ENCODE assay signal across 11 cellular contexts in genomic region chr2:108565778-108566375, GRCh38. TPM values are rescaled to one million over a fixed set of nuclear protein-coding genes. Genes with fewer than 3 reads are reported as not detected.
DNase-seq lines count a peak whose midpoint lies in the region; ATAC-seq and TF ChIP-seq lines count a peak whose summit lies in the region.
"Had no signal": no experiment of that assay in that cellular context is flagged by ENCODE, and none has a peak within 500 bp of the region (broad histone marks: within the 10 kb centered on the region; RNA-seq: fewer than 3 reads in every experiment).

No MANE protein-coding gene starts in this region.

- H3K27ac ChIP-seq in left lung: no peak overlapping the region

- DNase-seq in left lung (no peak), left lobe of liver (ENCODE audit: low spot score) (no peak), HFFc6 (no peak), retina (no peak), cerebellar cortex (ENCODE audit: low spot score) (no peak)
- DNase-seq: activated CD8-positive, alpha-beta memory T cell treated with anti-CD3 and anti-CD28 coated beads, Interleukin-2, amount 50 U/mL, for 4 hours; mammary epithelial cell; PC-3 had no signal

- H3K27me3 ChIP-seq in left lung: no peaks in the 10 kb centered on the region

- ATAC-seq in GM18517 (IDR thresholded peaks at IDR 0.05; ENCODE audit: unreplicated experiment) (peak; percentile 75), GM21381 (IDR thresholded peaks at IDR 0.05; ENCODE audit: unreplicated experiment) (peak; percentile 76), HG03159 (IDR thresholded peaks at IDR 0.05; ENCODE audit: unreplicated experiment) (peak; percentile 63), left lung (peak; percentile 44), left lobe of liver (no peak)
- ATAC-seq: PC-3 had no signal

- intact Hi-C loops in left lung (cut with DNase I): loop anchor here in 1 of 2 donors (10.0 kb wide), 1 partner anchor 341 kb away; no protein-coding TSS in a partner anchor

- H3K27ac Mint-ChIP-seq in HFFc6: no peak overlapping the region

- H3K4me3 ChIP-seq in left lung: no peak overlapping the region

- peaks cover 7% of the 10 kb centered on the region; the same call in 1 of the 2 replicates for H3K36me3 Mint-ChIP-seq in HFFc6 (ENCODE audit: low read depth)

- no peaks in the 10 kb centered on the region; the same call in 1 of the 2 replicates for H3K27me3 Mint-ChIP-seq in HFFc6 (ENCODE audit: insufficient read depth)

- TF ChIP-seq CTCF in left lung (IDR thresholded peaks at IDR 0.05) (no peak), HFFc6 (IDR thresholded peaks at IDR 0.05) (no peak)

- no peaks in the 10 kb centered on the region for H3K9me3 Mint-ChIP-seq in HFFc6

- H3K36me3 ChIP-seq in left lung: no peaks in the 10 kb centered on the region

- peaks cover 0 to 3% of the 10 kb centered on the region in 2 donors for H3K4me1 ChIP-seq in left lung

- H3K4me3 Mint-ChIP-seq in HFFc6: no peak overlapping the region

- H3K9me3 ChIP-seq in left lung: peaks cover 0 to 2% of the 10 kb centered on the region in 2 donors

- H3K4me1 Mint-ChIP-seq in HFFc6 (ENCODE audit: low read depth): peaks cover 22% of the 10 kb centered on the region

RNA-seq across cellular contexts. Expression of gene LIMS1, which starts 31.6 kb away (rescaled TPM):
- 100 to 1,000 TPM; 111 to 122 TPM for total RNA-seq in left lung
- 18.1 TPM for total RNA-seq in left lobe of liver
- 10 to 100 TPM; 57.0 to 58.7 (median 57.8) TPM for total RNA-seq in HFFc6 (2021; fragmentation: NEBNext Ultra II Directional; extraction: Animal tissue kit (Norgen Biotek cat#: 25700))
